Comparison of ENCODE assay signal across 12 cellular contexts in genomic region chr11:106988151-106988806, GRCh38. TPM values are rescaled to one million over a fixed set of nuclear protein-coding genes. Genes with fewer than 3 reads are reported as not detected.
DNase-seq lines count a peak whose midpoint lies in the region; ATAC-seq, FAIRE-seq and TF ChIP-seq lines count a peak whose summit lies in the region.
"Had no signal": no experiment of that assay in that cellular context is flagged by ENCODE, and none has a peak within 500 bp of the region (broad histone marks: within the 10 kb centered on the region; RNA-seq: fewer than 3 reads in every experiment).

No MANE protein-coding gene starts in this region.

- H3K9me3 ChIP-seq in right lobe of liver, result no peaks in the 10 kb centered on the region

- H3K36me3 ChIP-seq in bronchial epithelial cell (ENCODE audit: control insufficient read depth, insufficient read depth, low read length) (no peaks in the 10 kb centered on the region), right lobe of liver (no peaks in the 10 kb centered on the region)

- H3K27ac ChIP-seq in 22Rv1 (peak overlapping the region; percentile 50), right lobe of liver (peak overlapping the region in 1 of 3 donors; percentile 18)

- no peak overlapping the region for H3K4me3 ChIP-seq in bronchial epithelial cell (ENCODE audit: low read depth, low read length)
- H3K4me3 ChIP-seq in right lobe of liver, result no peak overlapping the region

- no peak for TF ChIP-seq CTCF in 22Rv1 (IDR thresholded peaks at IDR 0.05)
- TF ChIP-seq CTCF in bronchial epithelial cell (IDR thresholded peaks at IDR 0.05; ENCODE audit: insufficient read depth, low read length, severe bottlenecking), result no peak
- TF ChIP-seq CTCF in right lobe of liver (IDR thresholded peaks at IDR 0.05), result no peak

- no peaks in the 10 kb centered on the region for H3K36me3 Mint-ChIP-seq in activated T-helper 17 cell treated with anti-CD3 and anti-CD28 coated beads, Interleukin-2, amount 50 U/mL, for 72 hours (ENCODE audit: low read depth)

- H3K9me3 Mint-ChIP-seq in activated T-helper 17 cell treated with anti-CD3 and anti-CD28 coated beads, Interleukin-2, amount 50 U/mL, for 72 hours, result peaks cover 12% of the 10 kb centered on the region

- no peak overlapping the region for H3K4me3 Mint-ChIP-seq in activated T-helper 17 cell treated with anti-CD3 and anti-CD28 coated beads, Interleukin-2, amount 50 U/mL, for 72 hours
- H3K4me3 Mint-ChIP-seq: activated naive CD4-positive, alpha-beta T cell treated with anti-CD3 and anti-CD28 coated beads for 36 hours; B cell had no signal

- no peaks in the 10 kb centered on the region for H3K4me1 Mint-ChIP-seq in activated T-helper 17 cell treated with anti-CD3 and anti-CD28 coated beads, Interleukin-2, amount 50 U/mL, for 72 hours
- H3K4me1 Mint-ChIP-seq: B cell had no signal

- H3K4me1 ChIP-seq in right lobe of liver, result no peaks in the 10 kb centered on the region

- no peak for FAIRE-seq in bronchial epithelial cell (lab: Jason Lieb, UNC)
- FAIRE-seq: islet of Langerhans had no signal

- H3K27me3 ChIP-seq in bronchial epithelial cell (ENCODE audit: control insufficient read depth, insufficient read depth, low read length) (no peaks in the 10 kb centered on the region), right lobe of liver (no peaks in the 10 kb centered on the region)

- intact Hi-C loops in right lobe of liver (cut with DNase I), result no loop called here

- DNase-seq in MV-4-11 (lab: John Stamatoyannopoulos, UW) (peak; percentile 88), bronchial epithelial cell (ENCODE audit: low read depth) (peak; percentile 51), right lobe of liver (no peak), GF-D8 (lab: John Stamatoyannopoulos, UW) (no peak), mesenteric fat pad (ENCODE audit: low spot score) (no peak)
- DNase-seq: activated naive CD4-positive, alpha-beta T cell treated with anti-CD3 and anti-CD28 coated beads for 36 hours had no signal

- H3K27me3 Mint-ChIP-seq in activated T-helper 17 cell treated with anti-CD3 and anti-CD28 coated beads, Interleukin-2, amount 50 U/mL, for 72 hours, result no peaks in the 10 kb centered on the region
- H3K27me3 Mint-ChIP-seq: B cell had no signal

- no peak for TF ChIP-seq POLR2A in right lobe of liver (IDR thresholded peaks at IDR 0.05)

- no peak overlapping the region for H3K27ac Mint-ChIP-seq in activated T-helper 17 cell treated with anti-CD3 and anti-CD28 coated beads, Interleukin-2, amount 50 U/mL, for 72 hours
- H3K27ac Mint-ChIP-seq: activated naive CD4-positive, alpha-beta T cell treated with anti-CD3 and anti-CD28 coated beads for 36 hours; B cell had no signal

- peak; percentile 55 to 80 (median 66) for ATAC-seq in right lobe of liver
- ATAC-seq in activated T-helper 17 cell treated with anti-CD3 and anti-CD28 coated beads, Interleukin-2, amount 50 U/mL, for 72 hours (replicated peaks), result no peak
- no peak for ATAC-seq in HG02623 (IDR thresholded peaks at IDR 0.05; ENCODE audit: unreplicated experiment)

RNA-seq across cellular contexts. Expression of gene GUCY1A2, which starts 30.0 kb away (rescaled TPM):
- total RNA-seq in bronchial epithelial cell (not detected in 2 replicates), right lobe of liver (1 to 10 TPM; 1.1 to 4.9 (median 2.5) TPM), mesenteric fat pad (6.9 TPM)
- under 1 TPM; 0.06 to 0.08 TPM for total RNA-seq in activated T-helper 17 cell treated with anti-CD3 and anti-CD28 coated beads, Interleukin-2, amount 50 U/mL, for 72 hours
- total RNA-seq: activated naive CD4-positive, alpha-beta T cell treated with anti-CD3 and anti-CD28 coated beads for 36 hours; B cell; T-helper 1 cell treated with Interleukin-12 subunit alpha and Interleukin-12 subunit beta and Interleukin-4 antibody, amounts not matched to agents 30 ng/mL and 1 ng/mL, for 36 hours had no signal

Comparison
In these comparisons a context has a peak if more than half of its experiments do, and no peak if none do; other contexts are left out.
1. DNase-seq: peak in MV-4-11 (single experiment) and bronchial epithelial cell (single experiment); none in right lobe of liver (0 of 3), GF-D8 (single experiment) and mesenteric fat pad (single experiment).
2. ATAC-seq: peak in right lobe of liver (4 of 4); none in activated T-helper 17 cell treated with anti-CD3 and anti-CD28 coated beads, Interleukin-2, amount 50 U/mL, for 72 hours (single experiment) and HG02623 (single experiment).